In genomic region chr7:50362712-50363282, GRCh38 we compare ENCODE assay signal across 14 cellular contexts. TPM values are rescaled to one million over a fixed set of nuclear protein-coding genes. Genes with fewer than 3 reads are reported as not detected.
DNase-seq lines count a peak whose midpoint lies in the region; ATAC-seq and TF ChIP-seq lines count a peak whose summit lies in the region.
"Had no signal": no experiment of that assay in that cellular context is flagged by ENCODE, and none has a peak within 500 bp of the region (broad histone marks: within the 10 kb centered on the region; RNA-seq: fewer than 3 reads in every experiment).

No MANE protein-coding gene starts in this region.

- ATAC-seq in upper lobe of left lung (ENCODE audit: low FRiP score in 2 of 2) (no peak), HG02610 (IDR thresholded peaks at IDR 0.05; ENCODE audit: unreplicated experiment) (no peak), heart left ventricle (no peak), HG03520 (IDR thresholded peaks at IDR 0.05; ENCODE audit: unreplicated experiment) (no peak)
- ATAC-seq: left cardiac atrium had no signal

- WGBS in upper lobe of left lung, 2 donors, result 51 to 68% methylated on average over 6 of the region's 6 CpGs
- 64 to 70% (median 68%) methylated on average over 6 of the region's 6 CpGs for WGBS in heart left ventricle, 4 donors

- POLR2A ChIA-PET in activated CD4-positive, alpha-beta memory T cell treated with anti-CD3 and anti-CD28 coated beads, Interleukin-2, amount 10 ng/mL, durations not matched to agents 7 days and 5 days (lab: Charles Lee), result interaction anchor here (0.9 to 17.8 kb wide), 8 partner anchors 10 to 155 kb away, joined by 3 to 566 read pairs (median 92); partner anchors contain the start of gene IKZF1

- peaks cover 98% of the 10 kb centered on the region for H3K4me1 Mint-ChIP-seq in activated CD4-positive, alpha-beta memory T cell treated with anti-CD3 and anti-CD28 coated beads, Interleukin-2, amount 10 ng/mL, durations not matched to agents 7 days and 5 days

- H3K36me3 Mint-ChIP-seq in activated CD4-positive, alpha-beta memory T cell treated with anti-CD3 and anti-CD28 coated beads, Interleukin-2, amount 10 ng/mL, durations not matched to agents 7 days and 5 days (ENCODE audit: low read depth), result peaks cover 91% of the 10 kb centered on the region

- H3K27ac ChIP-seq in upper lobe of left lung (peak overlapping the region in 3 of 4 donors; percentile 12 to 56 (median 30)), heart left ventricle (peak overlapping the region in 1 of 12 donors; percentile 69)

- CTCF ChIA-PET in activated CD4-positive, alpha-beta memory T cell treated with anti-CD3 and anti-CD28 coated beads, Interleukin-2, amount 10 ng/mL, durations not matched to agents 7 days and 5 days (lab: Charles Lee), result interaction anchor here (0.8 to 12.1 kb wide), 5 partner anchors 12 to 157 kb away, joined by 3 to 177 read pairs (median 12); no protein-coding TSS in a partner anchor

- no peak for TF ChIP-seq CTCF in upper lobe of left lung (IDR thresholded peaks at IDR 0.05)
- TF ChIP-seq CTCF in heart left ventricle (IDR thresholded peaks at IDR 0.05), result no peak

- no peaks in the 10 kb centered on the region for H3K27me3 Mint-ChIP-seq in activated CD4-positive, alpha-beta memory T cell treated with anti-CD3 and anti-CD28 coated beads, Interleukin-2, amount 10 ng/mL, durations not matched to agents 7 days and 5 days

- H3K36me3 ChIP-seq in upper lobe of left lung, result no peaks in the 10 kb centered on the region
- peaks cover 0 to 12% (median 0%) of the 10 kb centered on the region in 9 donors for H3K36me3 ChIP-seq in heart left ventricle

- peak overlapping the region; percentile 96 for H3K27ac Mint-ChIP-seq in activated CD4-positive, alpha-beta memory T cell treated with anti-CD3 and anti-CD28 coated beads, Interleukin-2, amount 10 ng/mL, durations not matched to agents 7 days and 5 days

- H3K4me1 ChIP-seq in upper lobe of left lung, result peaks cover 0 to 20% (median 5%) of the 10 kb centered on the region in 4 donors
- peaks cover 0 to 60% (median 0%) of the 10 kb centered on the region in 12 donors for H3K4me1 ChIP-seq in heart left ventricle

- intact Hi-C loops in heart left ventricle (cut with DNase I), result no loop called here

- H3K9me3 Mint-ChIP-seq in activated CD4-positive, alpha-beta memory T cell treated with anti-CD3 and anti-CD28 coated beads, Interleukin-2, amount 10 ng/mL, durations not matched to agents 7 days and 5 days, result no peaks in the 10 kb centered on the region

- TF ChIP-seq POLR2A in upper lobe of left lung (IDR thresholded peaks at IDR 0.05) (no peak), heart left ventricle (IDR thresholded peaks at IDR 0.05) (no peak)

- no peak overlapping the region for H3K4me3 ChIP-seq in upper lobe of left lung
- H3K4me3 ChIP-seq in heart left ventricle, result no peak overlapping the region

- H3K4me3 Mint-ChIP-seq in activated CD4-positive, alpha-beta memory T cell treated with anti-CD3 and anti-CD28 coated beads, Interleukin-2, amount 10 ng/mL, durations not matched to agents 7 days and 5 days, result peak overlapping the region; percentile 37

- TF ChIP-seq EP300 in upper lobe of left lung (IDR thresholded peaks at IDR 0.05), result no peak

- DNase-seq in stimulated activated CD4-positive, alpha-beta T cell treated with anti-CD3 and anti-CD28 coated beads, TNF-alpha, amount 100 ng/mL, for 1 hour (ENCODE audit: low read depth in 3 of 3, low spot score in 1 of 3), result peak in 2 of 3 donors; percentile 36 to 50
- DNase-seq in stimulated activated CD4-positive, alpha-beta T cell treated with anti-CD3 and anti-CD28 coated beads, Interleukin-12 subunit alpha, Interleukin-12 subunit beta, amount 100 ng/mL, for 4 hours, result no peak
- peak; percentile 78 for DNase-seq in activated CD4-positive, alpha-beta memory T cell treated with anti-CD3 and anti-CD28 coated beads, Interleukin-2, amount 10 ng/mL, durations not matched to agents 7 days and 5 days
- DNase-seq in effector CD8-positive, alpha-beta T cell (lab: John Stamatoyannopoulos, UW), result peak; percentile 29
- DNase-seq in upper lobe of left lung, result no peak
- DNase-seq in heart left ventricle, result no peak
- DNase-seq: foreskin fibroblast; left cardiac atrium; NCI-H2227 treated with DMSO at 0.1 percent for 48 hours; nucleus accumbens; stimulated activated CD8-positive, alpha-beta memory T cell treated with anti-CD3 and anti-CD28 coated beads, Interleukin-4, amount 100 ng/mL, for 48 hours had no signal

- no peaks in the 10 kb centered on the region for H3K27me3 ChIP-seq in upper lobe of left lung
- peaks cover 0 to 19% (median 0%) of the 10 kb centered on the region in 9 donors for H3K27me3 ChIP-seq in heart left ventricle

- H3K9me3 ChIP-seq in upper lobe of left lung, result no peaks in the 10 kb centered on the region
- H3K9me3 ChIP-seq in heart left ventricle, result no peaks in the 10 kb centered on the region

RNA-seq across cellular contexts. Expression of gene IKZF1, which starts 58.3 kb away (rescaled TPM):
- total RNA-seq in activated CD4-positive, alpha-beta memory T cell treated with anti-CD3 and anti-CD28 coated beads, Interleukin-2, amount 10 ng/mL, durations not matched to agents 7 days and 5 days, result 100 to 1,000 TPM; 383 to 404 TPM
- total RNA-seq in upper lobe of left lung (10 to 100 TPM; 33.8 to 65.1 (median 49.8) TPM), heart left ventricle (10 to 100 TPM in 2 of 9 donors, 1 to 10 TPM in 6, under 1 TPM in 1; 0.90 to 27.8 (median 3.2) TPM)
- polyA plus RNA-seq in heart left ventricle, result under 1 TPM; 0.30 to 0.82 TPM
- total RNA-seq: RPMI7951 had no signal

Comparison
In these comparisons a context has a peak if more than half of its experiments do, and no peak if none do; other contexts are left out.
1. DNase-seq: peak in stimulated activated CD4-positive, alpha-beta T cell treated with anti-CD3 and anti-CD28 coated beads, TNF-alpha, amount 100 ng/mL, for 1 hour (2 of 3), activated CD4-positive, alpha-beta memory T cell treated with anti-CD3 and anti-CD28 coated beads, Interleukin-2, amount 10 ng/mL, durations not matched to agents 7 days and 5 days (single experiment) and effector CD8-positive, alpha-beta T cell (single experiment); none in stimulated activated CD4-positive, alpha-beta T cell treated with anti-CD3 and anti-CD28 coated beads, Interleukin-12 subunit alpha, Interleukin-12 subunit beta, amount 100 ng/mL, for 4 hours (single experiment), upper lobe of left lung (0 of 2) and heart left ventricle (0 of 5).
2. RNA of gene IKZF1, which starts 58.3 kb away (total RNA-seq): 383 to 404 TPM in activated CD4-positive, alpha-beta memory T cell treated with anti-CD3 and anti-CD28 coated beads, Interleukin-2, amount 10 ng/mL, durations not matched to agents 7 days and 5 days; 33.8 to 65.1 TPM in upper lobe of left lung and 0.90 to 27.8 TPM in heart left ventricle; every median in the first group is over 4 times any median in the second.